In the genomic region with DNA sequence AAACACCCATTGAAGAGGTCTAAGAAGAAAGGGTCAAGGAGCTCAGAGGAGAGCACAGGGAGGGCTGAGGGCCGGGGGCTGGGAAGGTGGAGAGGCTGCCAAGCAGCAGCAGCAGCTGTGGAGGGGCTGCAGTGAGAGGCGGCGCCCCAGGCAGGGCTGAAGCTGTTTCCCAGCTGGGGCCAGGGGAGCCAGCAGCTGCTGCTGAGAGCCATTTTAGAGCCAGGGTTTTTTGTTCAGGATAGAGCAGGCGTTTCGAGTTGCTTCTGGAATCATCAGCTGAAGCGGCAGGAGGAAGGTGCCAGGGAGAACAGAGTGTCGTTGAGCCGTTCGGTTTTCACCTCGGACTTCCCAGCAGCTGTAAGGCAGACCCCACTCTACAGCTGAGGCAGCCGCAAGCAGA, we compare ENCODE assay signal across 14 cellular contexts.
A peak's percentile ranks its signal among the peaks of the same experiment; 100 is the strongest.
DNase-seq lines count a peak whose midpoint lies in the region; TF ChIP-seq lines count a peak whose summit lies in the region.
"Had no signal": no experiment of that assay in that cellular context is flagged by ENCODE, and none has a peak within 500 bp of the region (broad histone marks: within the 10 kb centered on the region; RNA-seq: fewer than 3 reads in every experiment).

No MANE protein-coding gene starts in this region.

- H3K36me3 Mint-ChIP-seq in activated T-helper 1 cell treated with anti-CD3 and anti-CD28 coated beads, Interleukin-12 subunit alpha, Interleukin-12 subunit beta, Interleukin-2, Interleukin-4 antibody, amounts not matched to agents 30 ng/mL and 10 ng/mL and 1 ng/mL, durations not matched to agents 14 hours and 24 hours and 36 hours (ENCODE audit: low read depth), result peaks cover 5% of the 10 kb centered on the region
- peaks cover 16% of the 10 kb centered on the region for H3K36me3 Mint-ChIP-seq in neural progenitor cell

- no peaks in the 10 kb centered on the region for H3K9me3 ChIP-seq in neural progenitor cell (ENCODE audit: low read depth)
- no peaks in the 10 kb centered on the region for H3K9me3 ChIP-seq in esophagus squamous epithelium

- peaks cover 18% of the 10 kb centered on the region for H3K4me1 Mint-ChIP-seq in activated T-helper 1 cell treated with anti-CD3 and anti-CD28 coated beads, Interleukin-12 subunit alpha, Interleukin-12 subunit beta, Interleukin-2, Interleukin-4 antibody, amounts not matched to agents 30 ng/mL and 10 ng/mL and 1 ng/mL, durations not matched to agents 14 hours and 24 hours and 36 hours (ENCODE audit: low read depth)
- H3K4me1 Mint-ChIP-seq in neural progenitor cell, result peaks cover 11% of the 10 kb centered on the region

- peak overlapping the region; percentile 9 for H3K27ac Mint-ChIP-seq in activated T-helper 1 cell treated with anti-CD3 and anti-CD28 coated beads, Interleukin-12 subunit alpha, Interleukin-12 subunit beta, Interleukin-2, Interleukin-4 antibody, amounts not matched to agents 30 ng/mL and 10 ng/mL and 1 ng/mL, durations not matched to agents 14 hours and 24 hours and 36 hours
- H3K27ac Mint-ChIP-seq in neural progenitor cell, result peak overlapping the region; percentile 7

- no peaks in the 10 kb centered on the region for H3K9me3 Mint-ChIP-seq in activated T-helper 1 cell treated with anti-CD3 and anti-CD28 coated beads, Interleukin-12 subunit alpha, Interleukin-12 subunit beta, Interleukin-2, Interleukin-4 antibody, amounts not matched to agents 30 ng/mL and 10 ng/mL and 1 ng/mL, durations not matched to agents 14 hours and 24 hours and 36 hours
- no peaks in the 10 kb centered on the region for H3K9me3 Mint-ChIP-seq in neural progenitor cell

- intact Hi-C loops in activated T-helper 1 cell treated with anti-CD3 and anti-CD28 coated beads, Interleukin-12 subunit alpha, Interleukin-12 subunit beta, Interleukin-2, Interleukin-4 antibody, amounts not matched to agents 30 ng/mL and 10 ng/mL and 1 ng/mL, durations not matched to agents 14 hours and 24 hours and 36 hours (cut with micrococcal nuclease), result no loop called here
- intact Hi-C loops in esophagus squamous epithelium (cut with DNase I), result no loop called here

- H3K27me3 ChIP-seq in neural progenitor cell (no peaks in the 10 kb centered on the region), esophagus squamous epithelium (no peaks in the 10 kb centered on the region)

- TF ChIP-seq POLR2A in esophagus squamous epithelium (IDR thresholded peaks at IDR 0.05), result no peak

- H3K4me2 ChIP-seq in neural progenitor cell, result no peak overlapping the region

- H3K36me3 ChIP-seq in neural progenitor cell, result no peaks in the 10 kb centered on the region
- peaks cover 0 to 79% (median 0%) of the 10 kb centered on the region in 3 donors for H3K36me3 ChIP-seq in esophagus squamous epithelium

- H2AFZ ChIP-seq in neural progenitor cell (replicated peaks), result no peak overlapping the region

- WGBS in esophagus squamous epithelium, 2 donors, result 73 to 76% methylated on average over 5 to 6 of the region's 11 CpGs

- no peak overlapping the region for H3K4me3 ChIP-seq in neural progenitor cell
- no peak overlapping the region for H3K4me3 ChIP-seq in esophagus squamous epithelium

- H3K79me2 ChIP-seq in neural progenitor cell (ENCODE audit: low read depth), result no peaks in the 10 kb centered on the region

- H3K27me3 Mint-ChIP-seq in activated T-helper 1 cell treated with anti-CD3 and anti-CD28 coated beads, Interleukin-12 subunit alpha, Interleukin-12 subunit beta, Interleukin-2, Interleukin-4 antibody, amounts not matched to agents 30 ng/mL and 10 ng/mL and 1 ng/mL, durations not matched to agents 14 hours and 24 hours and 36 hours (ENCODE audit: insufficient read depth), result no peaks in the 10 kb centered on the region
- peaks cover 3% of the 10 kb centered on the region for H3K27me3 Mint-ChIP-seq in neural progenitor cell (ENCODE audit: insufficient read depth, low read depth)

- no peaks in the 10 kb centered on the region for H4K20me1 ChIP-seq in neural progenitor cell (ENCODE audit: low read depth)

- H3F3A ChIP-seq in neural progenitor cell (ENCODE audit: low read depth), result peaks cover 11% of the 10 kb centered on the region

- H3K4me1 ChIP-seq in neural progenitor cell (peaks cover 14% of the 10 kb centered on the region), esophagus squamous epithelium (no peaks in the 10 kb centered on the region)

- DNase-seq in NCI-H2081 (lab: John Stamatoyannopoulos, UW) (peak; percentile 13 to 40), NCI-H2081 treated with DMSO at 0.1 percent for 48 hours (lab: John Stamatoyannopoulos, UW) (no peak), NCI-H1105 (lab: John Stamatoyannopoulos, UW) (peak; percentile 67), neural progenitor cell (ENCODE audit: low spot score) (peak; percentile 31), RPMI8226 (no peak), esophagus squamous epithelium (lab: John Stamatoyannopoulos, UW) (no peak)
- DNase-seq in activated T-helper 1 cell treated with anti-CD3 and anti-CD28 coated beads, Interleukin-12 subunit alpha, Interleukin-12 subunit beta, Interleukin-2, Interleukin-4 antibody, amounts not matched to agents 30 ng/mL and 10 ng/mL and 1 ng/mL, durations not matched to agents 14 hours and 24 hours and 36 hours (ENCODE audit: low spot score), result no peak
- no peak for DNase-seq in activated CD4-positive, alpha-beta T cell treated with anti-CD3 and anti-CD28 coated beads for 48 hours
- DNase-seq: activated CD4-positive, alpha-beta T cell treated with anti-CD3 and anti-CD28 coated beads for 1 hour; activated T-cell treated with anti-CD3 and anti-CD28 coated beads, Interleukin-2, amount 50 U/mL, for 48 hours; C1 segment of cervical spinal cord; Right ventricle myocardium superior; stimulated activated naive CD4-positive, alpha-beta T cell; T-helper 2 cell had no signal

- H3K27ac ChIP-seq in neural progenitor cell, result no peak overlapping the region
- H3K27ac ChIP-seq in esophagus squamous epithelium, result no peak overlapping the region

- no peak for TF ChIP-seq CTCF in neural progenitor cell (IDR thresholded peaks at IDR 0.05)
- no peak for TF ChIP-seq CTCF in esophagus squamous epithelium (IDR thresholded peaks at IDR 0.05)

- H3K9ac ChIP-seq in neural progenitor cell, result no peak overlapping the region

- H3K4me3 Mint-ChIP-seq in activated T-helper 1 cell treated with anti-CD3 and anti-CD28 coated beads, Interleukin-12 subunit alpha, Interleukin-12 subunit beta, Interleukin-2, Interleukin-4 antibody, amounts not matched to agents 30 ng/mL and 10 ng/mL and 1 ng/mL, durations not matched to agents 14 hours and 24 hours and 36 hours, result no peak overlapping the region
- H3K4me3 Mint-ChIP-seq in neural progenitor cell, result no peak overlapping the region

Comparison
In these comparisons a context has a peak if more than half of its experiments do, and no peak if none do; other contexts are left out.
1. DNase-seq: peak in NCI-H2081 (2 of 2), NCI-H1105 (single experiment) and neural progenitor cell (single experiment); none in NCI-H2081 treated with DMSO at 0.1 percent for 48 hours (single experiment), activated T-helper 1 cell treated with anti-CD3 and anti-CD28 coated beads, Interleukin-12 subunit alpha, Interleukin-12 subunit beta, Interleukin-2, Interleukin-4 antibody, amounts not matched to agents 30 ng/mL and 10 ng/mL and 1 ng/mL, durations not matched to agents 14 hours and 24 hours and 36 hours (single experiment), RPMI8226 (single experiment), esophagus squamous epithelium (single experiment) and activated CD4-positive, alpha-beta T cell treated with anti-CD3 and anti-CD28 coated beads for 48 hours (single experiment).